Comparison of ENCODE assay signal across 8 cellular contexts in genomic region chr10:92517034-92517655, GRCh38. TPM values are rescaled to one million over a fixed set of nuclear protein-coding genes. Genes with fewer than 3 reads are reported as not detected.
DNase-seq lines count a peak whose midpoint lies in the region; ATAC-seq and TF ChIP-seq lines count a peak whose summit lies in the region.

No MANE protein-coding gene starts in this region.

- no peaks in the 10 kb centered on the region for H3K27me3 Mint-ChIP-seq in activated T-helper 17 cell treated with anti-CD3 and anti-CD28 coated beads, Interleukin-2, amount 50 U/mL, for 72 hours
- H3K27me3 Mint-ChIP-seq in osteocyte (ENCODE audit: unreplicated experiment) = no peaks in the 10 kb centered on the region

- CTCF ChIA-PET in RWPE1 (lab: Yijun Ruan, JAX) = interaction anchor here (0.5 to 5.0 kb wide), 21 partner anchors 9 to 1004 kb away, joined by 3 to 62 read pairs (median 5); partner anchors contain the start of gene IDE

- H3K4me1 Mint-ChIP-seq in activated T-helper 17 cell treated with anti-CD3 and anti-CD28 coated beads, Interleukin-2, amount 50 U/mL, for 72 hours = peaks cover 6% of the 10 kb centered on the region
- peaks cover 2% of the 10 kb centered on the region for H3K4me1 Mint-ChIP-seq in osteocyte (ENCODE audit: unreplicated experiment)

- TF ChIP-seq CTCF in RWPE1 (conservative IDR thresholded peaks at IDR 0.05; ENCODE audit: low read depth) (peak; percentile 84), fibroblast of villous mesenchyme (IDR thresholded peaks at IDR 0.05; ENCODE audit: insufficient read depth, low read depth, low read length) (peak; percentile 76), osteocyte (IDR thresholded peaks at IDR 0.05) (peak; percentile 87), transverse colon (IDR thresholded peaks at IDR 0.05) (peak; percentile 73 to 82 (median 75))

- DNase-seq in C1 segment of cervical spinal cord (lab: John Stamatoyannopoulos, UW) (peak in 10 of 14 donors; percentile 0 to 56 (median 8)), LHCN-M2 (ENCODE audit: low read depth) (peak; percentile 72), RWPE1 (ENCODE audit: low spot score) (peak; percentile 55), fibroblast of villous mesenchyme (ENCODE audit: low read depth) (peak; percentile 79), osteocyte (ENCODE audit: extremely low spot score, unreplicated experiment) (no peak), transverse colon (peak; percentile 64)

- H3K36me3 Mint-ChIP-seq in activated T-helper 17 cell treated with anti-CD3 and anti-CD28 coated beads, Interleukin-2, amount 50 U/mL, for 72 hours (ENCODE audit: low read depth) = peaks cover 31% of the 10 kb centered on the region
- peaks cover 20% of the 10 kb centered on the region for H3K36me3 Mint-ChIP-seq in osteocyte (ENCODE audit: unreplicated experiment)

- no peak overlapping the region for H3K4me3 ChIP-seq in fibroblast of villous mesenchyme (ENCODE audit: low read depth, low read length)
- H3K4me3 ChIP-seq in transverse colon = no peak overlapping the region

- no peaks in the 10 kb centered on the region for H3K9me3 Mint-ChIP-seq in activated T-helper 17 cell treated with anti-CD3 and anti-CD28 coated beads, Interleukin-2, amount 50 U/mL, for 72 hours
- no peaks in the 10 kb centered on the region for H3K9me3 Mint-ChIP-seq in osteocyte (ENCODE audit: unreplicated experiment)

- 39 to 86% methylated on average over 1 to 3 of the region's 3 CpGs for WGBS in transverse colon (ENCODE audit: low coverage in 1 of 2), 2 donors

- H3K4me3 Mint-ChIP-seq in activated T-helper 17 cell treated with anti-CD3 and anti-CD28 coated beads, Interleukin-2, amount 50 U/mL, for 72 hours = no peak overlapping the region
- H3K4me3 Mint-ChIP-seq in osteocyte (ENCODE audit: unreplicated experiment) = no peak overlapping the region

- TF ChIP-seq POLR2A in transverse colon (IDR thresholded peaks at IDR 0.05) = no peak

- no peaks in the 10 kb centered on the region for H3K9me3 ChIP-seq in transverse colon

- intact Hi-C loops in transverse colon (cut with DNase I; ENCODE audit: low total_unique reads) = loop anchor here (2.0 to 10.0 kb wide), 2 partner anchors 58 to 368 kb away; partner anchors contain the start of gene IDE

- POLR2A ChIA-PET in RWPE1 (lab: Yijun Ruan, JAX; ENCODE audit: low non-redundant PET) = interaction anchor here (0.6 to 0.9 kb wide), 2 partner anchors 57 to 83 kb away, joined by 3 to 4 read pairs; partner anchors contain the start of gene IDE

- no peak overlapping the region for H3K27ac Mint-ChIP-seq in activated T-helper 17 cell treated with anti-CD3 and anti-CD28 coated beads, Interleukin-2, amount 50 U/mL, for 72 hours
- no peak overlapping the region for H3K27ac Mint-ChIP-seq in osteocyte (ENCODE audit: unreplicated experiment)

- ATAC-seq in GM19035 (IDR thresholded peaks at IDR 0.05; ENCODE audit: unreplicated experiment) = peak; percentile 73
- ATAC-seq in activated T-helper 17 cell treated with anti-CD3 and anti-CD28 coated beads, Interleukin-2, amount 50 U/mL, for 72 hours (replicated peaks) = peak; percentile 83

- TF ChIP-seq EP300 in transverse colon (IDR thresholded peaks at IDR 0.05; ENCODE audit: low read depth) = no peak

- no peaks in the 10 kb centered on the region for H3K4me1 ChIP-seq in transverse colon

- H3K27ac ChIP-seq in RWPE1 (no peak overlapping the region), transverse colon (no peak overlapping the region)

- in situ Hi-C loops in transverse colon (cut with MboI; ENCODE audit: low pct_ligation_motif_present in 1 of 4, low pct_unique_long_range_greater_than_20kb in 1 of 4, low sequenced_read_pairs in 3 of 4) = loop anchor here in 3 of 4 donors (5.0 to 25.0 kb wide), 4 partner anchors 55 to 345 kb away; partner anchors contain the start of gene IDE (in 2 of the 3)

- H3K36me3 ChIP-seq in transverse colon = peaks cover 0 to 11% (median 0%) of the 10 kb centered on the region in 4 donors

- no peaks in the 10 kb centered on the region for H3K27me3 ChIP-seq in transverse colon

RNA-seq across cellular contexts. Expression of gene IDE, which starts 56.7 kb away (rescaled TPM):
- 25.3 and 27.0 TPM in 2 replicates for total RNA-seq in LHCN-M2 (2014; rRNA removed)
- 9.2 TPM for polyA plus RNA-seq in LHCN-M2 (2012)
- total RNA-seq in activated T-helper 17 cell treated with anti-CD3 and anti-CD28 coated beads, Interleukin-2, amount 50 U/mL, for 72 hours = 10 to 100 TPM; 13.4 to 33.6 TPM
- total RNA-seq in fibroblast of villous mesenchyme = 41.6 and 56.6 TPM in 2 replicates
- total RNA-seq in osteocyte = 42.4 and 46.1 TPM in 2 replicates
- total RNA-seq in transverse colon = 10 to 100 TPM; 22.1 to 32.9 (median 24.4) TPM
